8 cellular contexts compared by ENCODE assay signal in the genomic region with DNA sequence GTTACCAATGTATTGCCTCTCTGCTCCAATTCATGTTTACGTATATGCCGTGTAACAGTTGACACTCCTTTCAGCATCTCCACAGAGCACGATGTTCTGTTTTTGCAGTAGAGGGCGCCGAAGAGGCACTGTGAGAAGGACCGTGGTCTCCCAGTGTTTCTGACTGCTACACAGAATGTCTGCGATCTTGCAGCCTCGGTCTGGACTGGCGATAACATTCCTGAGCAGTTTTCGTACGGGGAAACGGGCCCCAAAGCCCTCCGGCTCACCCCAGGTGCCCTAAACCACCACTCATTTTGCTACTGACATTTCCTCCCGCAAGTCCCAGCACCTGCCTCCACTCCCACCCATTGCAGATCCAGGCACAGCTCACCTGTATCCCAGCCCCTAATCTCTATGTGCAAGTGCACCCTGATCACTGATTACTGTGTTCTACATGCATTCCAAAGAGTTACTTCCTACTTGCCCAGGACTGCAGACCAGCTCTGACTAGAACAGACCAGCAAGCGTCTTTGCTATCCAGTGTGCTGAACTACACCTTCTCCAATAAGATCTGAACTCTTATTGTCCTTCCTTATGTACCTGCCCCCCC. TPM values are rescaled to one million over a fixed set of nuclear protein-coding genes. Genes with fewer than 3 reads are reported as not detected.
DNase-seq lines count a peak whose midpoint lies in the region; ATAC-seq and TF ChIP-seq lines count a peak whose summit lies in the region.

No MANE protein-coding gene starts in this region.

- H3K27me3 Mint-ChIP-seq in naive thymus-derived CD4-positive, alpha-beta T cell, result peaks cover 12 to 41% (median 22%) of the 10 kb centered on the region in 5 donors

- no peak overlapping the region for H3K27ac ChIP-seq in esophagus muscularis mucosa (replicated peaks in 1 of 4)
- H3K27ac ChIP-seq in naive thymus-derived CD4-positive, alpha-beta T cell (ENCODE audit: low read depth, low read length), result no peak overlapping the region

- TF ChIP-seq EP300 in esophagus muscularis mucosa (IDR thresholded peaks at IDR 0.05), result no peak

- 16% methylated on average over 15 of the region's 15 CpGs for WGBS in esophagus muscularis mucosa

- TF ChIP-seq CTCF in esophagus muscularis mucosa (IDR thresholded peaks at IDR 0.05), result peak; percentile 41 to 65 (median 52)

- H3K4me1 Mint-ChIP-seq in naive thymus-derived CD4-positive, alpha-beta T cell, result peaks cover 5 to 9% (median 7%) of the 10 kb centered on the region in 7 donors

- no peaks in the 10 kb centered on the region for H3K36me3 Mint-ChIP-seq in naive thymus-derived CD4-positive, alpha-beta T cell

- H3K36me3 ChIP-seq in esophagus muscularis mucosa, result no peaks in the 10 kb centered on the region
- no peaks in the 10 kb centered on the region for H3K36me3 ChIP-seq in naive thymus-derived CD4-positive, alpha-beta T cell (ENCODE audit: control insufficient read depth in 2 of 3, insufficient read depth in 3 of 3, low read length in 3 of 3)

- peaks cover 0 to 7% (median 6%) of the 10 kb centered on the region in 4 donors for H3K4me1 ChIP-seq in esophagus muscularis mucosa
- no peaks in the 10 kb centered on the region for H3K4me1 ChIP-seq in naive thymus-derived CD4-positive, alpha-beta T cell (ENCODE audit: control insufficient read depth in 2 of 2, insufficient read depth in 2 of 2, low read length in 2 of 2)

- H3K27ac Mint-ChIP-seq in naive thymus-derived CD4-positive, alpha-beta T cell, result no peak overlapping the region

- peak; percentile 51 for DNase-seq in AG08396 (ENCODE audit: low spot score)
- peak; percentile 68 for DNase-seq in NCI-H526 treated with DMSO at 0.1 percent for 48 hours (lab: John Stamatoyannopoulos, UW)
- peak; percentile 36 for DNase-seq in activated T-cell treated with anti-CD3 and anti-CD28 coated beads for 1 hour (ENCODE audit: low read depth)
- no peak for DNase-seq in esophagus muscularis mucosa (ENCODE audit: extremely low spot score)
- peak in 7 of 9 donors; percentile 15 to 55 (median 44) for DNase-seq in naive thymus-derived CD4-positive, alpha-beta T cell
- peak; percentile 83 for DNase-seq in superior temporal gyrus (ENCODE audit: extremely low spot score)

- H3K4me3 ChIP-seq in esophagus muscularis mucosa, result peak overlapping the region in 2 of 4 donors; percentile 11 to 17
- peak overlapping the region; percentile 6 for H3K4me3 ChIP-seq in naive thymus-derived CD4-positive, alpha-beta T cell (ENCODE audit: low read length)

- H3K9me3 Mint-ChIP-seq in naive thymus-derived CD4-positive, alpha-beta T cell, result no peaks in the 10 kb centered on the region

- POLR2A ChIA-PET in naive thymus-derived CD4-positive, alpha-beta T cell (lab: Charles Lee), result no interaction called here

- CTCF ChIA-PET in naive thymus-derived CD4-positive, alpha-beta T cell (lab: Charles Lee), result interaction anchor here (1.5 kb wide), 1 partner anchor 10 kb away, joined by 5 read pairs; no protein-coding TSS in a partner anchor

- ATAC-seq in GM18511 (IDR thresholded peaks at IDR 0.05; ENCODE audit: unreplicated experiment), result peak; percentile 93
- peak; percentile 82 for ATAC-seq in HG02973 (IDR thresholded peaks at IDR 0.05; ENCODE audit: unreplicated experiment)
- ATAC-seq in naive thymus-derived CD4-positive, alpha-beta T cell, result peak; percentile 95

- TF ChIP-seq POLR2A in esophagus muscularis mucosa (IDR thresholded peaks at IDR 0.05; ENCODE audit: low read depth), result no peak

- H3K27me3 ChIP-seq in esophagus muscularis mucosa, result peaks cover 0 to 25% (median 0%) of the 10 kb centered on the region in 4 donors
- H3K27me3 ChIP-seq in naive thymus-derived CD4-positive, alpha-beta T cell (ENCODE audit: control insufficient read depth in 2 of 2, insufficient read depth in 2 of 2, low read length in 2 of 2), result no peaks in the 10 kb centered on the region

- intact Hi-C loops in esophagus muscularis mucosa (cut with DNase I), result no loop called here
- intact Hi-C loops in naive thymus-derived CD4-positive, alpha-beta T cell (cut with micrococcal nuclease), result loop anchor here (1.0 to 2.0 kb wide), 5 partner anchors 8 to 218 kb away; no protein-coding TSS in a partner anchor

- no peaks in the 10 kb centered on the region for H3K9me3 ChIP-seq in esophagus muscularis mucosa
- no peaks in the 10 kb centered on the region for H3K9me3 ChIP-seq in naive thymus-derived CD4-positive, alpha-beta T cell (ENCODE audit: control insufficient read depth in 2 of 3, low read length in 3 of 3)

- peak overlapping the region in 9 of 10 donors; percentile 25 to 70 (median 63) for H3K4me3 Mint-ChIP-seq in naive thymus-derived CD4-positive, alpha-beta T cell

RNA-seq across cellular contexts. Expression of a gene that starts 12.4 kb away (rescaled TPM):
- total RNA-seq in esophagus muscularis mucosa, result 10 to 100 TPM in 3 of 4 donors, 1 to 10 TPM in 1; 6.5 to 15.0 (median 10.6) TPM
- 10 to 100 TPM; 10.4 to 19.3 (median 13.2) TPM for total RNA-seq in naive thymus-derived CD4-positive, alpha-beta T cell
- polyA plus RNA-seq in naive thymus-derived CD4-positive, alpha-beta T cell, result 10 to 100 TPM in 1 of 2 donors, 1 to 10 TPM in 1; 9.5 to 10.9 TPM
